In genomic region chr17:59534583-59534982, GRCh38 we compare ENCODE assay signal across 14 cellular contexts. TPM values are rescaled to one million over a fixed set of nuclear protein-coding genes. Genes with fewer than 3 reads are reported as not detected.
DNase-seq lines count a peak whose midpoint lies in the region; ATAC-seq and TF ChIP-seq lines count a peak whose summit lies in the region.
"Had no signal": no experiment of that assay in that cellular context is flagged by ENCODE, and none has a peak within 500 bp of the region (broad histone marks: within the 10 kb centered on the region; RNA-seq: fewer than 3 reads in every experiment).

No MANE protein-coding gene starts in this region.

- H3K4me1 ChIP-seq in left ventricle myocardium inferior = no peaks in the 10 kb centered on the region

- no peaks in the 10 kb centered on the region for H3K27me3 ChIP-seq in H7 (ENCODE audit: control insufficient read depth, insufficient read depth, low read length)
- no peaks in the 10 kb centered on the region for H3K27me3 ChIP-seq in left ventricle myocardium inferior (ENCODE audit: low read depth)
- H3K27me3 ChIP-seq: left lung, neutrophil had no signal

- DNase-seq in H7 (peak; percentile 31), RPMI8226 (peak; percentile 24), foreskin fibroblast (no peak), left ventricle myocardium inferior (no peak), posterior vena cava (ENCODE audit: low spot score) (no peak)
- DNase-seq: activated CD4-positive, CD25-positive, alpha-beta regulatory T cell treated with anti-CD3 and anti-CD28 coated beads, Interleukin-2, amount 50 U/mL, for 72 hours; central memory CD4-positive, alpha-beta T cell; left lung; NCI-H1417 had no signal

- no peaks in the 10 kb centered on the region for H3K9me3 ChIP-seq in left ventricle myocardium inferior (replicated peaks)
- H3K9me3 ChIP-seq: left lung, neutrophil had no signal

- TF ChIP-seq CTCF in C4-2B (conservative IDR thresholded peaks at IDR 0.05) = peak; percentile 47
- peak; percentile 4 for TF ChIP-seq CTCF in foreskin fibroblast (IDR thresholded peaks at IDR 0.05; ENCODE audit: low read depth, low read length)
- TF ChIP-seq CTCF in left ventricle myocardium inferior (IDR thresholded peaks at IDR 0.05; ENCODE audit: borderline replicate concordance) = no peak

- H3K36me3 ChIP-seq in H7 (replicated peaks; ENCODE audit: control insufficient read depth, insufficient read depth, low read length) = no peaks in the 10 kb centered on the region
- no peaks in the 10 kb centered on the region for H3K36me3 ChIP-seq in left ventricle myocardium inferior
- H3K36me3 ChIP-seq: left lung, neutrophil had no signal

- ATAC-seq in GM21723 (IDR thresholded peaks at IDR 0.05; ENCODE audit: unreplicated experiment) = no peak
- no peak for ATAC-seq in HG02642 (IDR thresholded peaks at IDR 0.05; ENCODE audit: poor library complexity, unreplicated experiment)
- ATAC-seq: activated T-helper 17 cell treated with anti-CD3 and anti-CD28 coated beads, Interleukin-2, amount 50 U/mL, for 72 hours; left lung had no signal

- H3K27ac ChIP-seq in C4-2B (no peak overlapping the region), left ventricle myocardium inferior (replicated peaks) (no peak overlapping the region)
- H3K27ac ChIP-seq: left lung had no signal

- intact Hi-C loops in left ventricle myocardium inferior (cut with micrococcal nuclease) (no loop called here), posterior vena cava (cut with DNase I) (no loop called here)

- H3K4me3 ChIP-seq in H7 (ENCODE audit: insufficient read depth, low read depth, low read length) (no peak overlapping the region), foreskin fibroblast (ENCODE audit: low read depth in 1 of 2, low read length in 2 of 2) (no peak overlapping the region), left ventricle myocardium inferior (no peak overlapping the region)
- H3K4me3 ChIP-seq: left lung had no signal

RNA-seq across cellular contexts. Expression of gene DHX40, which starts 30.8 kb away (rescaled TPM):
- 32.5 and 46.3 TPM in 2 replicates for total RNA-seq in H7 (2014; rRNA removed; shearing (Covaris generic))
- 17.0 TPM for total RNA-seq in left ventricle myocardium inferior
- total RNA-seq in posterior vena cava = 10 to 100 TPM; 24.7 to 26.8 TPM

Comparison
In these comparisons a context has a peak if more than half of its experiments do, and no peak if none do; other contexts are left out.
1. DNase-seq: peak in H7 (single experiment) and RPMI8226 (single experiment); none in foreskin fibroblast (0 of 2), left ventricle myocardium inferior (single experiment) and posterior vena cava (single experiment).